ENCODE assay signal across 1 cellular context in the genomic region with DNA sequence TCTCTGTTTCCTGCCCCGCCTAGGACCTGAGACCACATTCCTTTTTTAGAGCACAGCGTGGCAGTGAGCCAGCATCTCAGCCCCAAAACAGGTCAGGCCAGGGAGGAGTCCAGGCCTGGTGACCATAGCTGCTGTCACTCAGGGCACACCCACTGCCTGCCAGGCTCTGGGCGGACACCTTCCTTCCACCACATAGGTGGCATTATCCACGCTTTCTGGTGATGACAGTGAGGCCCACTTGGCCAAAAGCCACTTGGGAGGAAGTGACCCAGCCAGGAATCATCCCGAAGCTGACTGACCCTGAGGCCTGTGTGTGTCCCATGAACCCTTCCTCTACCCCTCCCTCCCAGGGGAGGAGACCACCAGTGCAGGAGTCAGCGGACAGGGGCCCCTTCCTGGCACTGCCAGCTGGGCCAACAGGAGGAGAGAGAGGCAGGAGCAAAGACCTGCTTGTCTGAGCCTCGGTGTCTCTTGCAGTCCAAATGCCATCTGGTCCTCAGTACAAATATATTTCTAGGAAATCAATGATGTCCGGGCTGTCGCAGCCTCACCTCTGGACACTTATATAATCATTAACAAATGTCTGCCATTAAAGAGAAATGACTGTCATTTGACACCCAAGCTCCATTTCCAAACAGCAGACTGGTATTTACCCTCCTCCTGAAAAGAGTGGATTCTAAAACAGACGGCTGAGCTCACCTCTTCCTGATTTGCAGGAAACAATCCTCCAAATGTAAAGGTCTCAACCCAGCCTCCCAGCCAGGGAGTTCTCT.
TF ChIP-seq lines count a peak whose summit lies in the region.

No MANE protein-coding gene starts in this region.

TF ChIP-seq in A549, 52 proteins besides CTCF, POLR2A, EP300 and RAD21 (continued from another document):
- TF ChIP-seq TFCP2L1 (CRISPR knock-in tag; IDR thresholded peaks at IDR 0.05) (no peak), HOXA7 (CRISPR knock-in tag; IDR thresholded peaks at IDR 0.05) (no peak), ZSCAN20 (CRISPR knock-in tag; IDR thresholded peaks at IDR 0.05) (no peak), HDAC2 (IDR thresholded peaks at IDR 0.05) (no peak), NFE2L2 (conservative IDR thresholded peaks at IDR 0.05; ENCODE audit: low read length) (no peak), GATA3 (IDR thresholded peaks at IDR 0.05; ENCODE audit: borderline replicate concordance) (no peak), FOXS1 (CRISPR knock-in tag; IDR thresholded peaks at IDR 0.05) (no peak), CHD2 (IDR thresholded peaks at IDR 0.05; ENCODE audit: low read length, partially characterized antibody) (no peak)
